Comparison of ENCODE assay signal across 7 cellular contexts in genomic region chr1:148388260-148389026, GRCh38.
A peak's percentile ranks its signal among the peaks of the same experiment; 100 is the strongest.
DNase-seq lines count a peak whose midpoint lies in the region; ATAC-seq lines count a peak whose summit lies in the region.

No MANE protein-coding gene starts in this region.

- no peaks in the 10 kb centered on the region for H3K9me3 ChIP-seq in subcutaneous abdominal adipose tissue (ENCODE audit: control insufficient read depth in 5 of 5, low read length in 5 of 5)

- H3K36me3 ChIP-seq in subcutaneous abdominal adipose tissue (ENCODE audit: control insufficient read depth in 5 of 5, insufficient read depth in 5 of 5, low read length in 5 of 5) = no peaks in the 10 kb centered on the region

- H3K4me3 ChIP-seq in subcutaneous abdominal adipose tissue (ENCODE audit: low read depth in 1 of 5, low read length in 5 of 5) = peak overlapping the region; percentile 51 to 74 (median 71)

- peaks cover 0 to 5% of the 10 kb centered on the region in 2 donors for H3K9me3 Mint-ChIP-seq in activated naive CD4-positive, alpha-beta T cell treated with anti-CD3 and anti-CD28 coated beads, Interleukin-2, amount 50 U/mL, for 72 hours

- H3K4me1 ChIP-seq in subcutaneous abdominal adipose tissue (ENCODE audit: control insufficient read depth in 5 of 5, insufficient read depth in 5 of 5, low read length in 5 of 5) = peaks cover 6 to 10% (median 9%) of the 10 kb centered on the region in 5 donors

- peak; percentile 80 for ATAC-seq in GM18907 (IDR thresholded peaks at IDR 0.05; ENCODE audit: unreplicated experiment)
- ATAC-seq in activated naive CD4-positive, alpha-beta T cell treated with anti-CD3 and anti-CD28 coated beads, Interleukin-2, amount 50 U/mL, for 72 hours = peak; percentile 82 to 93

- no peaks in the 10 kb centered on the region for H3K27me3 ChIP-seq in subcutaneous abdominal adipose tissue (ENCODE audit: control insufficient read depth in 5 of 5, insufficient read depth in 4 of 5, low read length in 5 of 5)

- peak overlapping the region; percentile 30 to 76 (median 61) for H3K9ac ChIP-seq in subcutaneous abdominal adipose tissue (ENCODE audit: low read length in 5 of 5)

- in situ Hi-C loops in SK-MEL-5 (cut with HindIII; ENCODE audit: low pct_unique_long_range_greater_than_20kb, low sequenced_read_pairs) = no loop called here

- peak overlapping the region; percentile 73 for H3K27ac ChIP-seq in subcutaneous abdominal adipose tissue (ENCODE audit: low read depth, low read length)

- peak overlapping the region; percentile 97 to 100 for H3K27ac Mint-ChIP-seq in activated naive CD4-positive, alpha-beta T cell treated with anti-CD3 and anti-CD28 coated beads, Interleukin-2, amount 50 U/mL, for 72 hours

- DNase-seq in HPDE6-E6E7 (ENCODE audit: extremely low spot score) (peak; percentile 57), SK-MEL-5 (ENCODE audit: low read depth, low spot score) (peak; percentile 98), glomerular visceral epithelial cell (ENCODE audit: extremely low spot score) (peak; percentile 88), nucleus accumbens (lab: John Stamatoyannopoulos, UW) (peak; percentile 41 to 97 (median 88))
- peak; percentile 82 to 94 for DNase-seq in activated naive CD4-positive, alpha-beta T cell treated with anti-CD3 and anti-CD28 coated beads, Interleukin-2, amount 50 U/mL, for 72 hours (ENCODE audit: low spot score in 2 of 2)

- H3K36me3 Mint-ChIP-seq in activated naive CD4-positive, alpha-beta T cell treated with anti-CD3 and anti-CD28 coated beads, Interleukin-2, amount 50 U/mL, for 72 hours = no peaks in the 10 kb centered on the region

Comparison
In these comparisons a context has a peak if more than half of its experiments do, and no peak if none do; other contexts are left out.
1. Peak in every context shown above with its lines: DNase-seq, ATAC-seq, H3K4me3 ChIP-seq and H3K27ac ChIP-seq.